14 cellular contexts compared by ENCODE assay signal in genomic region chr1:230317823-230318819, GRCh38.
DNase-seq lines count a peak whose midpoint lies in the region; ATAC-seq and TF ChIP-seq lines count a peak whose summit lies in the region.
"Had no signal": no experiment of that assay in that cellular context is flagged by ENCODE, and none has a peak within 500 bp of the region (broad histone marks: within the 10 kb centered on the region; RNA-seq: fewer than 3 reads in every experiment).

No MANE protein-coding gene starts in this region.

- peaks cover 1% of the 10 kb centered on the region for H3K27me3 Mint-ChIP-seq in chondrocyte (ENCODE audit: low read depth)

- no peak overlapping the region for H3K27ac Mint-ChIP-seq in chondrocyte (ENCODE audit: unreplicated experiment)

- no peak for TF ChIP-seq POLR2A in sigmoid colon (IDR thresholded peaks at IDR 0.05)

- H3K36me3 ChIP-seq in sigmoid colon: no peaks in the 10 kb centered on the region
- H3K36me3 ChIP-seq: vagina had no signal

- no peaks in the 10 kb centered on the region for H3K9me3 ChIP-seq in sigmoid colon
- H3K9me3 ChIP-seq: vagina had no signal

- H3K27ac ChIP-seq in foreskin keratinocyte (no peak overlapping the region), sigmoid colon (no peak overlapping the region)
- H3K27ac ChIP-seq: C4-2B, vagina had no signal

- H3K9me3 Mint-ChIP-seq in chondrocyte (ENCODE audit: low read depth): no peaks in the 10 kb centered on the region

- H3K27me3 ChIP-seq in foreskin keratinocyte (no peaks in the 10 kb centered on the region), sigmoid colon (no peaks in the 10 kb centered on the region)
- H3K27me3 ChIP-seq: vagina had no signal

- no peak overlapping the region for H3K4me3 ChIP-seq in sigmoid colon
- H3K4me3 ChIP-seq: vagina had no signal

- 25 to 70% methylated on average over 23 of the region's 23 CpGs for WGBS in sigmoid colon, 2 donors

- no peak for TF ChIP-seq EP300 in sigmoid colon (IDR thresholded peaks at IDR 0.05)

- no peaks in the 10 kb centered on the region for H3K4me1 ChIP-seq in foreskin keratinocyte
- no peaks in the 10 kb centered on the region for H3K4me1 ChIP-seq in sigmoid colon
- H3K4me1 ChIP-seq: vagina had no signal

- DNase-seq in LoVo (ENCODE audit: low spot score) (peak; percentile 27), NCI-H69 (lab: John Stamatoyannopoulos, UW) (peak; percentile 12), foreskin keratinocyte (peak in 1 of 2 donors; percentile 48), sigmoid colon (peak; percentile 47), GM03348 (ENCODE audit: low spot score) (no peak), chondrocyte (ENCODE audit: low spot score) (no peak)
- DNase-seq: NCI-H1417; NCI-H774; retina; SIG-M5; stimulated activated CD4-positive, alpha-beta T cell treated with anti-CD3 and anti-CD28 coated beads, Interleukin-4, amount 100 ng/mL, for 1 hour had no signal

- TF ChIP-seq CTCF in foreskin keratinocyte (conservative IDR thresholded peaks at IDR 0.05) (no peak), sigmoid colon (IDR thresholded peaks at IDR 0.05) (no peak), chondrocyte (IDR thresholded peaks at IDR 0.05) (no peak)

- peaks cover 1% of the 10 kb centered on the region for H3K36me3 Mint-ChIP-seq in chondrocyte (ENCODE audit: low read depth)

- intact Hi-C loops in sigmoid colon (cut with DNase I): no loop called here

- ATAC-seq in foreskin keratinocyte (peak; percentile 26), GM18502 (IDR thresholded peaks at IDR 0.05; ENCODE audit: poor library complexity, unreplicated experiment) (no peak)

- peaks cover 4% of the 10 kb centered on the region for H3K4me1 Mint-ChIP-seq in chondrocyte (ENCODE audit: low read depth)

- H3K4me3 Mint-ChIP-seq in chondrocyte (ENCODE audit: unreplicated experiment): no peak overlapping the region

Comparison
In these comparisons a context has a peak if more than half of its experiments do, and no peak if none do; other contexts are left out.
1. DNase-seq: peak in LoVo (single experiment), NCI-H69 (single experiment) and sigmoid colon (single experiment); none in GM03348 (single experiment) and chondrocyte (single experiment).